In the genomic region with DNA sequence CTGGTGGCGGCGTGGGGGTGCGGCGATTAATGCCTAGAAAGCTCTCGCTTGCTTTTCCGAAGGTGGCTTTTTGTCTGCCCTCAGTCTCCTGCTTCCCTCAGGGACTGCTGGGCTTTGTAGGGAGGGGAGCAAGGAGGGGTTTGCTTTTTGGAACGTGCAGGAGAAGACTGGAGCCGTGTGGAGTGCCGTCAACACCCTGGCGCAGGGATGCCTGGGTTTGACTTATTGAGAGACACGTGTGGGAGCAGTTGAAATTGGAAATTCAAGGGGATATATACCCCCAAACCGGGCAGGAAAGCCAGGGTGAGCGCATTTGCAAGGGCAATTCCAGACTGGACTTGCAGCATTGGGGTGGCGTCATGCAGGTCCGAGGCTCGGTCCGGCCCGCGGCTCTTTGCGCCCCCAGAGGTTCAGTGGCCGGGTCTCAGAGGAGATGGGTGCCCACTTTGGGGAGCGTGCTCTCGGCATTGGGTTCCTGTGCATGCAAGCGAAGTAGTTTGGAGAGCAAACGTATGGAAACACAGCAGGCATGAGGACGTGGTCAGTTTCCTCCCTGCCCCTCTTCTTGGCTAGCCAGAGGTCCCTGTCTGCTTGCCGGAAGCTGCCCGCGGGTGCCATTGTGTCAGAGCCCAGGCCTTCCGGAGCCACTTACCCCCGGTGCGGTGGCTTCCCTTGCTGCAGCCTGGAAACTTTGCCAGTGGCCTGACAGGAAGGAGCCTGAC, we compare ENCODE assay signal across 2 cellular contexts.
TF ChIP-seq lines count a peak whose summit lies in the region.

No MANE protein-coding gene starts in this region.

TF ChIP-seq in SK-N-SH, 30 proteins besides CTCF, POLR2A, EP300 and RAD21 (continued from another document):
- TF ChIP-seq, protein P1, sequence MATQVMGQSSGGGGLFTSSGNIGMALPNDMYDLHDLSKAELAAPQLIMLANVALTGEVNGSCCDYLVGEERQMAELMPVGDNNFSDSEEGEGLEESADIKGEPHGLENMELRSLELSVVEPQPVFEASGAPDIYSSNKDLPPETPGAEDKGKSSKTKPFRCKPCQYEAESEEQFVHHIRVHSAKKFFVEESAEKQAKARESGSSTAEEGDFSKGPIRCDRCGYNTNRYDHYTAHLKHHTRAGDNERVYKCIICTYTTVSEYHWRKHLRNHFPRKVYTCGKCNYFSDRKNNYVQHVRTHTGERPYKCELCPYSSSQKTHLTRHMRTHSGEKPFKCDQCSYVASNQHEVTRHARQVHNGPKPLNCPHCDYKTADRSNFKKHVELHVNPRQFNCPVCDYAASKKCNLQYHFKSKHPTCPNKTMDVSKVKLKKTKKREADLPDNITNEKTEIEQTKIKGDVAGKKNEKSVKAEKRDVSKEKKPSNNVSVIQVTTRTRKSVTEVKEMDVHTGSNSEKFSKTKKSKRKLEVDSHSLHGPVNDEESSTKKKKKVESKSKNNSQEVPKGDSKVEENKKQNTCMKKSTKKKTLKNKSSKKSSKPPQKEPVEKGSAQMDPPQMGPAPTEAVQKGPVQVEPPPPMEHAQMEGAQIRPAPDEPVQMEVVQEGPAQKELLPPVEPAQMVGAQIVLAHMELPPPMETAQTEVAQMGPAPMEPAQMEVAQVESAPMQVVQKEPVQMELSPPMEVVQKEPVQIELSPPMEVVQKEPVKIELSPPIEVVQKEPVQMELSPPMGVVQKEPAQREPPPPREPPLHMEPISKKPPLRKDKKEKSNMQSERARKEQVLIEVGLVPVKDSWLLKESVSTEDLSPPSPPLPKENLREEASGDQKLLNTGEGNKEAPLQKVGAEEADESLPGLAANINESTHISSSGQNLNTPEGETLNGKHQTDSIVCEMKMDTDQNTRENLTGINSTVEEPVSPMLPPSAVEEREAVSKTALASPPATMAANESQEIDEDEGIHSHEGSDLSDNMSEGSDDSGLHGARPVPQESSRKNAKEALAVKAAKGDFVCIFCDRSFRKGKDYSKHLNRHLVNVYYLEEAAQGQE (IDR thresholded peaks at IDR 0.05; ENCODE audit: low read depth, low read length) = no peak
- TF ChIP-seq FOXJ3 (CRISPR knock-in tag; IDR thresholded peaks at IDR 0.05) (no peak), RFX5 (IDR thresholded peaks at IDR 0.05; ENCODE audit: low read length) (no peak), MEF2A (IDR thresholded peaks at IDR 0.05; ENCODE audit: borderline replicate concordance, low read depth) (no peak), FOSL2 (IDR thresholded peaks at IDR 0.05; ENCODE audit: borderline replicate concordance, low read depth) (no peak)

TF ChIP-seq in SK-N-SH treated with all-trans-retinoic acid at 6 μM for 48 hours, 23 proteins besides CTCF, POLR2A, EP300 and RAD21 (continued from another document):
- TF ChIP-seq, protein P2, sequence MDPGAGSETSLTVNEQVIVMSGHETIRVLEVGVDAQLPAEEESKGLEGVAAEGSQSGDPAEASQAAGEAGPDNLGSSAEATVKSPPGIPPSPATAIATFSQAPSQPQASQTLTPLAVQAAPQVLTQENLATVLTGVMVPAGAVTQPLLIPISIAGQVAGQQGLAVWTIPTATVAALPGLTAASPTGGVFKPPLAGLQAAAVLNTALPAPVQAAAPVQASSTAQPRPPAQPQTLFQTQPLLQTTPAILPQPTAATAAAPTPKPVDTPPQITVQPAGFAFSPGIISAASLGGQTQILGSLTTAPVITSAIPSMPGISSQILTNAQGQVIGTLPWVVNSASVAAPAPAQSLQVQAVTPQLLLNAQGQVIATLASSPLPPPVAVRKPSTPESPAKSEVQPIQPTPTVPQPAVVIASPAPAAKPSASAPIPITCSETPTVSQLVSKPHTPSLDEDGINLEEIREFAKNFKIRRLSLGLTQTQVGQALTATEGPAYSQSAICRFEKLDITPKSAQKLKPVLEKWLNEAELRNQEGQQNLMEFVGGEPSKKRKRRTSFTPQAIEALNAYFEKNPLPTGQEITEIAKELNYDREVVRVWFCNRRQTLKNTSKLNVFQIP (CRISPR knock-in tag; IDR thresholded peaks at IDR 0.05; ENCODE audit: borderline replicate concordance, low read depth) = no peak
- no peak for TF ChIP-seq ARNTL (CRISPR knock-in tag; IDR thresholded peaks at IDR 0.05; ENCODE audit: borderline replicate concordance, low read depth)
- no peak for TF ChIP-seq ESRRG (CRISPR knock-in tag; IDR thresholded peaks at IDR 0.05)
- TF ChIP-seq ZNF565 (CRISPR knock-in tag; conservative IDR thresholded peaks at IDR 0.05; ENCODE audit: low read depth) = no peak
- no peak for TF ChIP-seq PPARA (CRISPR knock-in tag; IDR thresholded peaks at IDR 0.05; ENCODE audit: borderline replicate concordance)
- TF ChIP-seq ZFP3 (CRISPR knock-in tag; IDR thresholded peaks at IDR 0.05) = no peak
